Comparison of ENCODE assay signal across 8 cellular contexts in genomic region chr6:44254957-44255808, GRCh38. TPM values are rescaled to one million over a fixed set of nuclear protein-coding genes. Genes with fewer than 3 reads are reported as not detected.
A peak's percentile ranks its signal among the peaks of the same experiment; 100 is the strongest.
DNase-seq lines count a peak whose midpoint lies in the region; ATAC-seq and TF ChIP-seq lines count a peak whose summit lies in the region.

No MANE protein-coding gene starts in this region.

- no peak overlapping the region for H3K56ac ChIP-seq in mesendoderm (ENCODE audit: low read length)

- ATAC-seq in GM18867 (IDR thresholded peaks at IDR 0.05; ENCODE audit: unreplicated experiment) (no peak), HG03139 (IDR thresholded peaks at IDR 0.05; ENCODE audit: unreplicated experiment) (no peak)

- TF ChIP-seq CTCF in Peyer's patch (IDR thresholded peaks at IDR 0.05) = no peak

- H3K36me3 ChIP-seq in BLaER1 treated with 17β-estradiol and CSF1 and Interleukin-3, amounts not matched to agents 10 nM and 100 nM = peaks cover 72 to 83% (median 74%) of the 10 kb centered on the region in 11 experiments
- H3K36me3 ChIP-seq in HUES48 (ENCODE audit: control insufficient read depth, insufficient read depth, low read length) (peaks cover 76% of the 10 kb centered on the region), mesendoderm (ENCODE audit: control insufficient read depth, insufficient read depth, low read length) (peaks cover 30% of the 10 kb centered on the region), Peyer's patch (peaks cover 0 to 65% (median 0%) of the 10 kb centered on the region in 3 donors)

- H3K4me2 ChIP-seq in BLaER1 treated with 17β-estradiol and CSF1 and Interleukin-3, amounts not matched to agents 10 nM and 100 nM = peak overlapping the region; percentile 92 to 99 (median 97)
- H3K4me2 ChIP-seq in mesendoderm (ENCODE audit: low read length) = no peak overlapping the region

- peak overlapping the region; percentile 86 to 94 (median 90); a peak in 20 of 22 replicates for H3K9ac ChIP-seq in BLaER1 treated with 17β-estradiol and CSF1 and Interleukin-3, amounts not matched to agents 10 nM and 100 nM
- H3K9ac ChIP-seq in HUES48 (ENCODE audit: low read depth, low read length) (no peak overlapping the region), mesendoderm (ENCODE audit: low read length) (no peak overlapping the region)

- H3K18ac ChIP-seq in mesendoderm (ENCODE audit: low read length) = no peak overlapping the region

- H3K4me3 ChIP-seq in BLaER1 treated with 17β-estradiol and CSF1 and Interleukin-3, amounts not matched to agents 10 nM and 100 nM = peak overlapping the region in 8 of 10 experiments; percentile 77 to 91 (median 88); a peak in 11 of 20 replicates
- H3K4me3 ChIP-seq in HUES48 (ENCODE audit: low read depth, low read length) (no peak overlapping the region), mesendoderm (ENCODE audit: low read length) (no peak overlapping the region), Peyer's patch (no peak overlapping the region)

- no peaks in the 10 kb centered on the region for H3K27me3 ChIP-seq in BLaER1 treated with 17β-estradiol and CSF1 and Interleukin-3, amounts not matched to agents 10 nM and 100 nM
- H3K27me3 ChIP-seq in HUES48 (ENCODE audit: control insufficient read depth, insufficient read depth, low read length) (no peaks in the 10 kb centered on the region), mesendoderm (ENCODE audit: insufficient read depth, low read length, poor library complexity) (no peaks in the 10 kb centered on the region), Peyer's patch (no peaks in the 10 kb centered on the region)

- H2BK5ac ChIP-seq in mesendoderm (ENCODE audit: low read length) = no peak overlapping the region

- peaks cover 20% of the 10 kb centered on the region for H3K79me2 ChIP-seq in mesendoderm (ENCODE audit: control insufficient read depth, insufficient read depth, low read length)

- H4K8ac ChIP-seq in mesendoderm (ENCODE audit: low read depth, low read length) = no peak overlapping the region

- WGBS in mesendoderm (ENCODE audit: extremely low coverage, insufficient coverage, low lambda C conversion rate) = no CpG with 5 or more reads among the region's 19 CpGs

- H2BK120ac ChIP-seq in mesendoderm (ENCODE audit: low read depth, low read length) = no peak overlapping the region

- H4K5ac ChIP-seq in mesendoderm (ENCODE audit: low read length) = no peak overlapping the region

- H2BK15ac ChIP-seq in mesendoderm (replicated peaks; ENCODE audit: low read depth) = no peak overlapping the region

- no peaks in the 10 kb centered on the region for H3K9me3 ChIP-seq in BLaER1 treated with 17β-estradiol and CSF1 and Interleukin-3, amounts not matched to agents 10 nM and 100 nM (replicated peaks in 1 of 11)
- H3K9me3 ChIP-seq in HUES48 (ENCODE audit: control insufficient read depth, insufficient read depth, low read length) (no peaks in the 10 kb centered on the region), Peyer's patch (no peaks in the 10 kb centered on the region)

- H3K4me1 ChIP-seq in BLaER1 treated with 17β-estradiol and CSF1 and Interleukin-3, amounts not matched to agents 10 nM and 100 nM = peaks cover 60 to 92% (median 86%) of the 10 kb centered on the region in 10 experiments
- H3K4me1 ChIP-seq in HUES48 (ENCODE audit: control insufficient read depth, insufficient read depth, low read length) = 0 out of 2 replicates have a peak, but pooled peaks cover 5% of the 10 kb centered on the region
- H3K4me1 ChIP-seq in mesendoderm (ENCODE audit: control insufficient read depth, low read depth, low read length) = no peaks in the 10 kb centered on the region
- peaks cover 4 to 31% (median 9%) of the 10 kb centered on the region in 4 donors for H3K4me1 ChIP-seq in Peyer's patch

- no peak overlapping the region for H3K23ac ChIP-seq in mesendoderm (ENCODE audit: low read length)

- peak; percentile 88 for DNase-seq in activated CD8-positive, alpha-beta memory T cell treated with anti-CD3 and anti-CD28 coated beads, Interleukin-2, amount 50 U/mL, for 48 hours
- DNase-seq in mesendoderm = peak; percentile 41
- no peak for DNase-seq in COR-L47 (lab: John Stamatoyannopoulos, UW)
- no peak for DNase-seq in Peyer's patch

- peaks cover 12% of the 10 kb centered on the region for H3K79me1 ChIP-seq in mesendoderm (ENCODE audit: low read length)

- H4K20me1 ChIP-seq in BLaER1 treated with 17β-estradiol and CSF1 and Interleukin-3, amounts not matched to agents 10 nM and 100 nM = peaks cover 66 to 94% (median 86%) of the 10 kb centered on the region in 11 experiments

- H3K27ac ChIP-seq in BLaER1 treated with 17β-estradiol and CSF1 and Interleukin-3, amounts not matched to agents 10 nM and 100 nM = peak overlapping the region in 4 of 11 experiments; percentile 86 to 91 (median 90); a peak in 1 of 22 replicates
- H3K27ac ChIP-seq in HUES48 (ENCODE audit: low read depth, low read length) = peak overlapping the region; percentile 43
- H3K27ac ChIP-seq in mesendoderm (ENCODE audit: low read depth, low read length) = no peak overlapping the region
- peak overlapping the region in 1 of 4 donors; percentile 99 for H3K27ac ChIP-seq in Peyer's patch

- no peak overlapping the region for H2AK5ac ChIP-seq in mesendoderm (ENCODE audit: low read length)

- no peak overlapping the region for H3K4ac ChIP-seq in mesendoderm (ENCODE audit: low read depth, low read length)

- no peak for TF ChIP-seq POLR2A in Peyer's patch (IDR thresholded peaks at IDR 0.05)

RNA-seq across cellular contexts. Expression of gene SLC35B2, which starts 2.1 kb away (rescaled TPM):
- 18.8 TPM for polyA plus RNA-seq in mesendoderm (2013, experiment 1 of 2)
- 16.7 TPM for polyA plus RNA-seq in mesendoderm (2013, experiment 2 of 2)
- 10 to 100 TPM; 10.7 to 35.2 (median 26.5) TPM for total RNA-seq in Peyer's patch

RNA-seq across cellular contexts. Expression of gene HSP90AB1, which starts 8.3 kb away (rescaled TPM):
- 2,015 TPM for polyA plus RNA-seq in mesendoderm (2013, experiment 1 of 2)
- polyA plus RNA-seq in mesendoderm (2013, experiment 2 of 2) = 2,012 TPM
- 100 to 1,000 TPM; 181 to 330 (median 254) TPM for total RNA-seq in Peyer's patch

RNA-seq across cellular contexts. Expression of gene NFKBIE, which starts 10.2 kb away (rescaled TPM):
- polyA plus RNA-seq in mesendoderm (2013, experiment 1 of 2) = 4.8 TPM
- polyA plus RNA-seq in mesendoderm (2013, experiment 2 of 2) = 5.4 TPM
- total RNA-seq in Peyer's patch = 10 to 100 TPM; 16.9 to 36.3 (median 24.9) TPM

RNA-seq across cellular contexts. Expression of gene TMEM151B, which starts 15.1 kb away (rescaled TPM):
- polyA plus RNA-seq in mesendoderm (2013, experiment 1 of 2) = 1.6 TPM
- 1.6 TPM for polyA plus RNA-seq in mesendoderm (2013, experiment 2 of 2)
- under 1 TPM in 2 of 4 donors, not detected in 2; 0.27 to 0.57 TPM for total RNA-seq in Peyer's patch

RNA-seq across cellular contexts. Expression of gene SLC29A1, which starts 31.8 kb away (rescaled TPM):
- 76.7 TPM for polyA plus RNA-seq in mesendoderm (2013, experiment 1 of 2)
- polyA plus RNA-seq in mesendoderm (2013, experiment 2 of 2) = 79.0 TPM
- 10 to 100 TPM in 3 of 4 donors, 1 to 10 TPM in 1; 4.4 to 25.6 (median 19.5) TPM for total RNA-seq in Peyer's patch

Comparison
In these comparisons a context has a peak if more than half of its experiments do, and no peak if none do; other contexts are left out.
1. H3K4me3 ChIP-seq: peak in BLaER1 treated with 17β-estradiol and CSF1 and Interleukin-3, amounts not matched to agents 10 nM and 100 nM (8 of 10); none in HUES48 (single experiment), mesendoderm (single experiment) and Peyer's patch (0 of 4).
2. H3K9ac ChIP-seq: peak in BLaER1 treated with 17β-estradiol and CSF1 and Interleukin-3, amounts not matched to agents 10 nM and 100 nM (11 of 11); none in HUES48 (single experiment) and mesendoderm (single experiment).
3. DNase-seq: peak in activated CD8-positive, alpha-beta memory T cell treated with anti-CD3 and anti-CD28 coated beads, Interleukin-2, amount 50 U/mL, for 48 hours (single experiment) and mesendoderm (single experiment); none in COR-L47 (single experiment) and Peyer's patch (0 of 3).